ENCODE assay signal across 14 cellular contexts in genomic region chr17:63150994-63151464, GRCh38.
A peak's percentile ranks its signal among the peaks of the same experiment; 100 is the strongest.
DNase-seq lines count a peak whose midpoint lies in the region; ATAC-seq, FAIRE-seq and TF ChIP-seq lines count a peak whose summit lies in the region.
"Had no signal": no experiment of that assay in that cellular context is flagged by ENCODE, and none has a peak within 500 bp of the region (broad histone marks: within the 10 kb centered on the region; RNA-seq: fewer than 3 reads in every experiment).

No MANE protein-coding gene starts in this region.

- H3K36me3 ChIP-seq in cardiac muscle cell, result no peaks in the 10 kb centered on the region
- H3K36me3 ChIP-seq: uterus had no signal

- H3K4me3 ChIP-seq in cardiac muscle cell, result no peak overlapping the region
- H3K4me3 ChIP-seq: uterus had no signal

- H3K4me1 ChIP-seq in cardiac muscle cell (ENCODE audit: low read depth), result peaks cover 48% of the 10 kb centered on the region
- H3K4me1 ChIP-seq: uterus had no signal

- no peaks in the 10 kb centered on the region for H3K27me3 ChIP-seq in cardiac muscle cell
- no peaks in the 10 kb centered on the region for H3K27me3 ChIP-seq in layer of hippocampus (ENCODE audit: control insufficient read depth, insufficient read depth, low read length)
- H3K27me3 ChIP-seq: uterus had no signal

- FAIRE-seq in urothelium cell line (lab: Jason Lieb, UNC), result peak; percentile 80
- FAIRE-seq: A204.1 had no signal

- ATAC-seq in left ventricle myocardium superior (no peak), GM21390 (IDR thresholded peaks at IDR 0.05; ENCODE audit: unreplicated experiment) (no peak)

- TF ChIP-seq CTCF in cardiac muscle cell (IDR thresholded peaks at IDR 0.05; ENCODE audit: low read depth, low read length), result no peak

- intact Hi-C loops in left ventricle myocardium superior (cut with micrococcal nuclease), result no loop called here

- peak; percentile 17 to 50 for DNase-seq in cardiac muscle cell (ENCODE audit: low read depth in 1 of 2, low spot score in 1 of 2)
- DNase-seq in left ventricle myocardium superior, result no peak
- DNase-seq in urothelium cell line (ENCODE audit: low spot score), result no peak
- no peak for DNase-seq in T-helper 9 cell
- DNase-seq in anterior cingulate cortex (lab: John Stamatoyannopoulos, UW), result no peak
- DNase-seq: activated CD4-positive, alpha-beta T cell treated with anti-CD3 and anti-CD28 coated beads, Interleukin-2, amount 10 ng/mL, durations not matched to agents 7 days and 5 days; activated naive CD8-positive, alpha-beta T cell treated with anti-CD3 and anti-CD28 coated beads, Interleukin-2, amount 10 ng/mL, durations not matched to agents 7 days and 5 days; naive B cell; RPMI8226; uterus had no signal

- H3K27ac ChIP-seq in cardiac muscle cell (peak overlapping the region; percentile 87), angular gyrus (ENCODE audit: low read depth, low read length) (peak overlapping the region; percentile 63), layer of hippocampus (ENCODE audit: low read depth, low read length) (peak overlapping the region; percentile 75)

- no peaks in the 10 kb centered on the region for H3K9me3 ChIP-seq in cardiac muscle cell (ENCODE audit: low read depth)
- H3K9me3 ChIP-seq: uterus had no signal

Comparison
In these comparisons a context has a peak if more than half of its experiments do, and no peak if none do; other contexts are left out.
1. DNase-seq: peak in cardiac muscle cell (2 of 2); none in left ventricle myocardium superior (single experiment), urothelium cell line (single experiment), T-helper 9 cell (single experiment) and anterior cingulate cortex (0 of 58).
2. Peak in every context shown above with its lines, with median percentiles within 50 percentile points of each other: H3K27ac ChIP-seq.